ENCODE assay signal across 10 cellular contexts in the genomic region with DNA sequence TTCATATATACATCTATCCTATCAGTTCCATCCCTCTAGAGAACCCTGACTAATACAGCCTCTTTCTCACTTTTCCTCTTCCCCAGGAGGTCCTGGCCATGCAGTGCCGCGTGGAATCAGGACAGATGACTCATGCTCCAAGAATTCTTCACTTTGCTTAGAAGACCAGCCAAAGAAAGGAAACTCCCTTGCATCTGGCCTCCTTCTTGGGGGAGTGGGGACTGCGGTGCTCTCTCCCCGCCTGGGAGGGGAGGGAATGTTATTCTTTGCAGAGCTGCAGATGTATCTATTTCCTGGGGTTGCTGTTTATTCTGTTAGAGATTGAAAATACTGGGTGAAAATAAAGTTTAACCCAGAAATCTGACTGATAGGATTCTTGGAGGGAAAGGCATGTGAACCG.
A peak's percentile ranks its signal among the peaks of the same experiment; 100 is the strongest.
DNase-seq lines count a peak whose midpoint lies in the region; ATAC-seq and TF ChIP-seq lines count a peak whose summit lies in the region.
"Had no signal": no experiment of that assay in that cellular context is flagged by ENCODE, and none has a peak within 500 bp of the region (broad histone marks: within the 10 kb centered on the region; RNA-seq: fewer than 3 reads in every experiment).

No MANE protein-coding gene starts in this region.

- H3K4me3 ChIP-seq in HUES64 (ENCODE audit: low read length), result no peak overlapping the region
- H3K4me3 ChIP-seq in liver (ENCODE audit: low read depth in 1 of 3, low read length in 3 of 3), result no peak overlapping the region
- H3K4me3 ChIP-seq: BLaER1 treated with 17β-estradiol and CSF1 and Interleukin-3, amounts not matched to agents 10 nM and 100 nM had no signal

- DNase-seq in A172 (ENCODE audit: low spot score) (peak; percentile 97), dermis blood vessel endothelial cell (peak; percentile 95), activated gamma-delta T cell treated with Interleukin-2 at 50 U/mL for 16 hours (no peak), left colon (no peak)
- no peak for DNase-seq in activated T-cell treated with anti-CD3 and anti-CD28 coated beads, Interleukin-2, amount 50 U/mL, for 4 hours
- DNase-seq: activated B cell treated with CpG ODN at 0.5 μM for 24 hours had no signal

- peaks cover 26% of the 10 kb centered on the region for H3K4me1 ChIP-seq in HUES64 (ENCODE audit: insufficient read depth, low read length)
- peaks cover 8 to 28% (median 17%) of the 10 kb centered on the region in 4 donors for H3K4me1 ChIP-seq in liver (ENCODE audit: control insufficient read depth in 4 of 4, insufficient read depth in 4 of 4, low read length in 3 of 4)
- H3K4me1 ChIP-seq: BLaER1 treated with 17β-estradiol and CSF1 and Interleukin-3, amounts not matched to agents 10 nM and 100 nM had no signal

- no peak overlapping the region for H3K4me3 Mint-ChIP-seq in activated T-cell treated with anti-CD3 and anti-CD28 coated beads, Interleukin-2, amount 50 U/mL, for 4 hours
- H3K4me3 Mint-ChIP-seq: activated B cell treated with CpG ODN at 0.5 μM for 24 hours had no signal

- no peaks in the 10 kb centered on the region for H3K27me3 ChIP-seq in HUES64 (ENCODE audit: insufficient read depth, low read length)
- H3K27me3 ChIP-seq in liver (ENCODE audit: control insufficient read depth in 4 of 4, insufficient read depth in 4 of 4, low read length in 3 of 4), result no peaks in the 10 kb centered on the region
- H3K27me3 ChIP-seq: BLaER1 treated with 17β-estradiol and CSF1 and Interleukin-3, amounts not matched to agents 10 nM and 100 nM had no signal

- no peaks in the 10 kb centered on the region for H3K4me1 Mint-ChIP-seq in activated T-cell treated with anti-CD3 and anti-CD28 coated beads, Interleukin-2, amount 50 U/mL, for 4 hours (ENCODE audit: low read depth)
- H3K4me1 Mint-ChIP-seq: activated B cell treated with CpG ODN at 0.5 μM for 24 hours had no signal

- H3K36me3 ChIP-seq in HUES64 (ENCODE audit: insufficient read depth, low read length), result no peaks in the 10 kb centered on the region
- no peaks in the 10 kb centered on the region for H3K36me3 ChIP-seq in liver (ENCODE audit: control insufficient read depth in 4 of 4, insufficient read depth in 3 of 4, low read depth in 1 of 4, low read length in 3 of 4)
- H3K36me3 ChIP-seq: BLaER1 treated with 17β-estradiol and CSF1 and Interleukin-3, amounts not matched to agents 10 nM and 100 nM had no signal

- peaks cover 14% of the 10 kb centered on the region for H3K27me3 Mint-ChIP-seq in activated T-cell treated with anti-CD3 and anti-CD28 coated beads, Interleukin-2, amount 50 U/mL, for 4 hours (ENCODE audit: low read depth)

- H3K36me3 Mint-ChIP-seq in activated T-cell treated with anti-CD3 and anti-CD28 coated beads, Interleukin-2, amount 50 U/mL, for 4 hours (ENCODE audit: insufficient read depth), result no peaks in the 10 kb centered on the region

- intact Hi-C loops in left colon (cut with DNase I, micrococcal nuclease), result no loop called here

- ATAC-seq in activated T-cell treated with anti-CD3 and anti-CD28 coated beads, Interleukin-2, amount 50 U/mL, for 4 hours, result no peak
- ATAC-seq in HG03175 (IDR thresholded peaks at IDR 0.05; ENCODE audit: unreplicated experiment) (no peak), left colon (no peak)

- TF ChIP-seq RAD21 in liver (IDR thresholded peaks at IDR 0.05), result peak in 1 of 2 donors; percentile 5

- H3K27ac ChIP-seq in HUES64 (ENCODE audit: low read depth, low read length) (peak overlapping the region; percentile 36; the same call in 1 of the 2 replicates), liver (ENCODE audit: low read depth in 1 of 2, low read length in 2 of 2) (no peak overlapping the region)
- H3K27ac ChIP-seq: BLaER1 treated with 17β-estradiol and CSF1 and Interleukin-3, amounts not matched to agents 10 nM and 100 nM had no signal

- WGBS in HUES64, result 18% methylated on average over 4 of the region's 5 CpGs
- WGBS in liver, result 69% methylated on average over 5 of the region's 5 CpGs

- H3K9ac ChIP-seq in HUES64 (ENCODE audit: low read depth, low read length) (no peak overlapping the region), liver (ENCODE audit: low read depth in 1 of 2, low read length in 2 of 2) (no peak overlapping the region)
- H3K9ac ChIP-seq: BLaER1 treated with 17β-estradiol and CSF1 and Interleukin-3, amounts not matched to agents 10 nM and 100 nM had no signal

- no peaks in the 10 kb centered on the region for H3K9me3 ChIP-seq in HUES64 (ENCODE audit: insufficient read depth, low read depth, low read length)
- no peaks in the 10 kb centered on the region for H3K9me3 ChIP-seq in liver (ENCODE audit: control insufficient read depth in 4 of 4, low read length in 3 of 4)
- H3K9me3 ChIP-seq: BLaER1 treated with 17β-estradiol and CSF1 and Interleukin-3, amounts not matched to agents 10 nM and 100 nM had no signal

- H3K9me3 Mint-ChIP-seq in activated T-cell treated with anti-CD3 and anti-CD28 coated beads, Interleukin-2, amount 50 U/mL, for 4 hours, result no peaks in the 10 kb centered on the region
- H3K9me3 Mint-ChIP-seq: activated B cell treated with CpG ODN at 0.5 μM for 24 hours had no signal

- TF ChIP-seq CTCF in liver (IDR thresholded peaks at IDR 0.05; ENCODE audit: low read depth, low read length, missing input control), result no peak

TF ChIP-seq in liver, 16 proteins besides CTCF, POLR2A, EP300 and RAD21:
- TF ChIP-seq JUND (IDR thresholded peaks at IDR 0.05) (peak; percentile 87 to 90), SP1 (IDR thresholded peaks at IDR 0.05) (no peak), TAF1 (conservative IDR thresholded peaks at IDR 0.05) (no peak)

Comparison
In these comparisons a context has a peak if more than half of its experiments do, and no peak if none do; other contexts are left out.
1. DNase-seq: peak in A172 (single experiment) and dermis blood vessel endothelial cell (single experiment); none in activated T-cell treated with anti-CD3 and anti-CD28 coated beads, Interleukin-2, amount 50 U/mL, for 4 hours (single experiment), activated gamma-delta T cell treated with Interleukin-2 at 50 U/mL for 16 hours (single experiment) and left colon (0 of 2).